8 cellular contexts compared by ENCODE assay signal in the genomic region with DNA sequence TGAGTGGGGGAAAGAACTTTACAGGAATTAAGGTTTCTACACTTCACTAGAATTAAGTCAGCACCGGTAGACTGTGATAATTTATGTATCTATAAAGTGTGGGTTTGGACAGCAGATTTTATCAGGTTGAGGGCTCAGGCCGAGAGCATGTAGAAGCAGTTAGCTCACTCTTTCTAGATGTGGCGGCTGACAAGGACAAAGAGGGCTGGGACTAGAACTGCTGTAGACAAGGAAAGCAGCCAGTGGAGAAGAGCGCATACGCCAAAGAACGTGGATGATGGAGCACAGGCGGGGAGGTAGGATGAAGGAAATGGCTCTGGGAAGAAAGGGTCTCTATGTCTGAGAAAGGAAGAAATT. TPM values are rescaled to one million over a fixed set of nuclear protein-coding genes. Genes with fewer than 3 reads are reported as not detected.
DNase-seq lines count a peak whose midpoint lies in the region; ATAC-seq and TF ChIP-seq lines count a peak whose summit lies in the region.

No MANE protein-coding gene starts in this region.

- H2AK5ac ChIP-seq in trophoblast cell (ENCODE audit: low read length) = no peak overlapping the region

- peak overlapping the region; percentile 90 for H3K9ac ChIP-seq in HUES6 (ENCODE audit: low read length)
- H3K9ac ChIP-seq in trophoblast cell (ENCODE audit: low read length) = no peak overlapping the region

- H3K4me3 ChIP-seq in HUES6 (ENCODE audit: low read depth, low read length) (peak overlapping the region; percentile 73), trophoblast cell (ENCODE audit: low read depth, low read length) (no peak overlapping the region)

- H3K27me3 Mint-ChIP-seq in activated CD4-positive, alpha-beta memory T cell treated with anti-CD3 and anti-CD28 coated beads, Interleukin-2, amount 10 ng/mL, durations not matched to agents 7 days and 5 days = no peaks in the 10 kb centered on the region

- no peak overlapping the region for H2BK12ac ChIP-seq in trophoblast cell (ENCODE audit: low read length)

- no peak for TF ChIP-seq CTCF in foreskin keratinocyte (conservative IDR thresholded peaks at IDR 0.05)

- no peak overlapping the region for H3K14ac ChIP-seq in trophoblast cell (ENCODE audit: low read length)

- H3K4me1 ChIP-seq in HUES6 (ENCODE audit: control insufficient read depth, insufficient read depth, low read length) (peaks cover 11% of the 10 kb centered on the region; the same call in 1 of the 2 replicates), foreskin keratinocyte (peaks cover 5% of the 10 kb centered on the region), trophoblast cell (ENCODE audit: control insufficient read depth in 1 of 2, insufficient read depth in 2 of 2, low read length in 2 of 2) (no peaks in the 10 kb centered on the region)

- DNase-seq in activated T-cell treated with anti-CD3 and anti-CD28 coated beads for 1 hour (ENCODE audit: low read depth) (peak; percentile 3), foreskin keratinocyte (no peak), trophoblast cell (peak in 1 of 2 donors; percentile 11), midbrain (lab: John Stamatoyannopoulos, UW) (no peak)
- DNase-seq in activated T-cell treated with anti-CD3 and anti-CD28 coated beads, Interleukin-2, amount 50 U/mL, for 48 hours = no peak
- peak; percentile 22 for DNase-seq in activated CD4-positive, alpha-beta memory T cell treated with anti-CD3 and anti-CD28 coated beads, Interleukin-2, amount 10 ng/mL, durations not matched to agents 7 days and 5 days
- no peak for DNase-seq in stimulated activated naive CD4-positive, alpha-beta T cell treated with Interleukin-2 at 50 U/mL for 16 hours (lab: John Stamatoyannopoulos, UW)

- CTCF ChIA-PET in activated CD4-positive, alpha-beta memory T cell treated with anti-CD3 and anti-CD28 coated beads, Interleukin-2, amount 10 ng/mL, durations not matched to agents 7 days and 5 days (lab: Charles Lee) = interaction anchor here (0.6 to 2.9 kb wide), 30 partner anchors 9 to 545 kb away, joined by 3 to 20 read pairs (median 4); partner anchors contain the start of genes ATAD5, BLMH, CRLF3 and TEFM

- peak overlapping the region; percentile 50 for H4K91ac ChIP-seq in trophoblast cell (ENCODE audit: low read depth, low read length)

- H3K4ac ChIP-seq in trophoblast cell (ENCODE audit: low read depth, low read length) = peak overlapping the region; percentile 29

- peaks cover 9% of the 10 kb centered on the region for H3K79me1 ChIP-seq in trophoblast cell (ENCODE audit: low read length)

- peaks cover 23% of the 10 kb centered on the region for H3K36me3 Mint-ChIP-seq in activated CD4-positive, alpha-beta memory T cell treated with anti-CD3 and anti-CD28 coated beads, Interleukin-2, amount 10 ng/mL, durations not matched to agents 7 days and 5 days (ENCODE audit: low read depth)

- H3K27me3 ChIP-seq in HUES6 (ENCODE audit: control insufficient read depth, insufficient read depth, low read length) (no peaks in the 10 kb centered on the region), foreskin keratinocyte (no peaks in the 10 kb centered on the region), trophoblast cell (ENCODE audit: insufficient read depth, low read length) (no peaks in the 10 kb centered on the region)

- H2BK5ac ChIP-seq in trophoblast cell (ENCODE audit: low read depth, low read length, poor library complexity) = no peak overlapping the region

- peaks cover 25% of the 10 kb centered on the region for H3K36me3 ChIP-seq in HUES6 (ENCODE audit: control insufficient read depth, insufficient read depth, low read length)
- H3K36me3 ChIP-seq in trophoblast cell (ENCODE audit: control insufficient read depth in 1 of 2, insufficient read depth in 2 of 2, low read length in 2 of 2) = peaks cover 10 to 12% of the 10 kb centered on the region in 2 experiments

- H3K18ac ChIP-seq in trophoblast cell (ENCODE audit: low read length) = no peak overlapping the region

- no CpG with 5 or more reads among the region's 7 CpGs for WGBS in trophoblast cell (ENCODE audit: extremely low coverage, insufficient coverage, insufficient read length)

- no peaks in the 10 kb centered on the region for H3K9me3 ChIP-seq in HUES6 (ENCODE audit: control insufficient read depth, insufficient read depth, low read depth, low read length)
- no peaks in the 10 kb centered on the region for H3K9me3 ChIP-seq in trophoblast cell (ENCODE audit: insufficient read depth, low read depth, low read length)

- H4K8ac ChIP-seq in trophoblast cell (ENCODE audit: low read depth, low read length) = peak overlapping the region; percentile 93

- H3K4me2 ChIP-seq in trophoblast cell (ENCODE audit: low read length) = peak overlapping the region; percentile 52

- no peak overlapping the region for H3K27ac ChIP-seq in HUES6 (ENCODE audit: low read depth, low read length)
- no peak overlapping the region for H3K27ac ChIP-seq in foreskin keratinocyte
- H3K27ac ChIP-seq in trophoblast cell (ENCODE audit: low read depth, low read length) = no peak overlapping the region

- H3K4me3 Mint-ChIP-seq in activated CD4-positive, alpha-beta memory T cell treated with anti-CD3 and anti-CD28 coated beads, Interleukin-2, amount 10 ng/mL, durations not matched to agents 7 days and 5 days = peak overlapping the region; percentile 88

- H3K79me2 ChIP-seq in trophoblast cell (ENCODE audit: control insufficient read depth, insufficient read depth, low read length, poor library complexity) = peaks cover 6% of the 10 kb centered on the region

- peak overlapping the region; percentile 85 for H3K27ac Mint-ChIP-seq in activated CD4-positive, alpha-beta memory T cell treated with anti-CD3 and anti-CD28 coated beads, Interleukin-2, amount 10 ng/mL, durations not matched to agents 7 days and 5 days

- peak overlapping the region; percentile 12 for H2BK120ac ChIP-seq in trophoblast cell (ENCODE audit: insufficient read depth, low read length, poor library complexity)

- H3K23ac ChIP-seq in trophoblast cell (ENCODE audit: low read length) = no peak overlapping the region

- H3K4me1 Mint-ChIP-seq in activated CD4-positive, alpha-beta memory T cell treated with anti-CD3 and anti-CD28 coated beads, Interleukin-2, amount 10 ng/mL, durations not matched to agents 7 days and 5 days = peaks cover 39% of the 10 kb centered on the region

- POLR2A ChIA-PET in activated CD4-positive, alpha-beta memory T cell treated with anti-CD3 and anti-CD28 coated beads, Interleukin-2, amount 10 ng/mL, durations not matched to agents 7 days and 5 days (lab: Charles Lee) = interaction anchor here (0.6 to 2.5 kb wide), 15 partner anchors 9 to 630 kb away, joined by 3 to 14 read pairs (median 3); no protein-coding TSS in a partner anchor

- H4K12ac ChIP-seq in trophoblast cell (ENCODE audit: low read depth, low read length) = peak overlapping the region; percentile 82

- no peaks in the 10 kb centered on the region for H3K9me3 Mint-ChIP-seq in activated CD4-positive, alpha-beta memory T cell treated with anti-CD3 and anti-CD28 coated beads, Interleukin-2, amount 10 ng/mL, durations not matched to agents 7 days and 5 days

- peak overlapping the region; percentile 65 for H2AFZ ChIP-seq in trophoblast cell (ENCODE audit: insufficient read depth, low read length, poor library complexity)

- peak; percentile 15 for ATAC-seq in foreskin keratinocyte

RNA-seq across cellular contexts. Expression of gene GOSR1, which starts 0.5 kb away (rescaled TPM):
- 10 to 100 TPM; 45.5 to 45.7 TPM for total RNA-seq in activated CD4-positive, alpha-beta memory T cell treated with anti-CD3 and anti-CD28 coated beads, Interleukin-2, amount 10 ng/mL, durations not matched to agents 7 days and 5 days
- 33.6 TPM in 2 replicates for total RNA-seq in foreskin keratinocyte
- 14.9 and 15.6 TPM in 2 replicates for polyA plus RNA-seq in foreskin keratinocyte
- 28.4 and 30.1 TPM in 2 replicates for polyA plus RNA-seq in trophoblast cell (2013)

Comparison
In these comparisons a context has a peak if more than half of its experiments do, and no peak if none do; other contexts are left out.
1. DNase-seq: peak in activated T-cell treated with anti-CD3 and anti-CD28 coated beads for 1 hour (single experiment) and activated CD4-positive, alpha-beta memory T cell treated with anti-CD3 and anti-CD28 coated beads, Interleukin-2, amount 10 ng/mL, durations not matched to agents 7 days and 5 days (single experiment); none in activated T-cell treated with anti-CD3 and anti-CD28 coated beads, Interleukin-2, amount 50 U/mL, for 48 hours (0 of 2), foreskin keratinocyte (0 of 2), midbrain (single experiment) and stimulated activated naive CD4-positive, alpha-beta T cell treated with Interleukin-2 at 50 U/mL for 16 hours (single experiment).